In genomic region chr5:59126665-59127354, GRCh38 we compare ENCODE assay signal across 8 cellular contexts.
DNase-seq lines count a peak whose midpoint lies in the region; ATAC-seq and TF ChIP-seq lines count a peak whose summit lies in the region.

No MANE protein-coding gene starts in this region.

- CTCF ChIA-PET in AG04450 (lab: Charles Lee): interaction anchor here (1.4 to 3.7 kb wide), 3 partner anchors 47 to 92 kb away, joined by 7 to 30 read pairs (median 23); no protein-coding TSS in a partner anchor

- intact Hi-C loops in colonic mucosa (cut with DNase I): no loop called here

- peaks cover 5% of the 10 kb centered on the region for H3K4me1 ChIP-seq in colonic mucosa
- peaks cover 17 to 23% of the 10 kb centered on the region in 2 donors for H3K4me1 ChIP-seq in muscle layer of duodenum (ENCODE audit: control insufficient read depth in 1 of 2, insufficient read depth in 2 of 2, low read length in 2 of 2)

- TF ChIP-seq CTCF in AG04450 (IDR thresholded peaks at IDR 0.05; ENCODE audit: low read depth, low read length) (no peak), colonic mucosa (IDR thresholded peaks at IDR 0.05) (no peak)

- TF ChIP-seq RAD21 in Ishikawa (IDR thresholded peaks at IDR 0.05; ENCODE audit: low read depth): no peak

- POLR2A ChIA-PET in AG04450 (lab: Yijun Ruan, JAX): interaction anchor here (1.6 to 2.3 kb wide), 3 partner anchors 31 to 90 kb away, joined by 9 to 11 read pairs (median 10); no protein-coding TSS in a partner anchor

- no peaks in the 10 kb centered on the region for H3K9me3 ChIP-seq in AG04450 (ENCODE audit: control insufficient read depth, insufficient read depth, low read length)
- H3K9me3 ChIP-seq in colonic mucosa: no peaks in the 10 kb centered on the region
- H3K9me3 ChIP-seq in muscle layer of duodenum (ENCODE audit: control insufficient read depth in 1 of 2, low read length in 2 of 2): no peaks in the 10 kb centered on the region

- H3K36me3 ChIP-seq in colonic mucosa (no peaks in the 10 kb centered on the region), muscle layer of duodenum (ENCODE audit: control insufficient read depth in 1 of 2, insufficient read depth in 2 of 2, low read length in 2 of 2) (no peaks in the 10 kb centered on the region)

- ATAC-seq in HG02571 (IDR thresholded peaks at IDR 0.05; ENCODE audit: unreplicated experiment): no peak

- no peak for TF ChIP-seq EP300 in Ishikawa (IDR thresholded peaks at IDR 0.05; ENCODE audit: borderline replicate concordance)

- H3K9ac ChIP-seq in colonic mucosa (ENCODE audit: low read depth in 2 of 2, low read length in 2 of 2): peak overlapping the region; percentile 12 to 31

- H3K4me3 ChIP-seq in AG04450 (ENCODE audit: low read depth, low read length) (peak overlapping the region; percentile 42; the same call in 1 of the 2 replicates), colonic mucosa (no peak overlapping the region), muscle layer of duodenum (ENCODE audit: low read depth in 1 of 2, low read length in 2 of 2) (peak overlapping the region; percentile 26 to 60)

- H3K27me3 ChIP-seq in AG04450 (ENCODE audit: control insufficient read depth, insufficient read depth, low read length): no peaks in the 10 kb centered on the region
- H3K27me3 ChIP-seq in colonic mucosa: no peaks in the 10 kb centered on the region
- H3K27me3 ChIP-seq in muscle layer of duodenum (ENCODE audit: low read depth, low read length): no peaks in the 10 kb centered on the region

- no peak for DNase-seq in AG04450 (ENCODE audit: low read depth, low spot score)
- no peak for DNase-seq in colonic mucosa
- no peak for DNase-seq in D341Med (ENCODE audit: low spot score)
- no peak for DNase-seq in amniotic stem cell (lab: John Stamatoyannopoulos, UW)
- DNase-seq in NCI-H82 treated with DMSO at 0.1 percent for 48 hours (lab: John Stamatoyannopoulos, UW; ENCODE audit: unreplicated experiment): no peak

- H3K27ac ChIP-seq in AG04450 (ENCODE audit: low read depth, low read length) (peak overlapping the region; percentile 97), colonic mucosa (peak overlapping the region; percentile 57), muscle layer of duodenum (ENCODE audit: low read length) (peak overlapping the region; percentile 87)

TF ChIP-seq in Ishikawa, 13 proteins besides CTCF, POLR2A, EP300 and RAD21:
- no peak for TF ChIP-seq ZBTB7A (IDR thresholded peaks at IDR 0.05; ENCODE audit: low read depth)
- no peak for TF ChIP-seq NFIC (IDR thresholded peaks at IDR 0.05)
- TF ChIP-seq CREB1 (IDR thresholded peaks at IDR 0.05; ENCODE audit: low read depth): no peak
- no peak for TF ChIP-seq TEAD4 (IDR thresholded peaks at IDR 0.05)
- peak; percentile 76 for TF ChIP-seq REST (IDR thresholded peaks at IDR 0.05; ENCODE audit: low read depth)
- TF ChIP-seq CEBPB (IDR thresholded peaks at IDR 0.05): no peak
- TF ChIP-seq TCF12 (IDR thresholded peaks at IDR 0.05; ENCODE audit: low read depth): no peak
- no peak for TF ChIP-seq YY1 (IDR thresholded peaks at IDR 0.05; ENCODE audit: low read depth)
- no peak for TF ChIP-seq USF1 (IDR thresholded peaks at IDR 0.05)
